Comparison of ENCODE assay signal across 12 cellular contexts in genomic region chr3:177724020-177724638, GRCh38.
DNase-seq lines count a peak whose midpoint lies in the region; ATAC-seq, FAIRE-seq and TF ChIP-seq lines count a peak whose summit lies in the region.
"Had no signal": no experiment of that assay in that cellular context is flagged by ENCODE, and none has a peak within 500 bp of the region (broad histone marks: within the 10 kb centered on the region; RNA-seq: fewer than 3 reads in every experiment).

No MANE protein-coding gene starts in this region.

- no peaks in the 10 kb centered on the region for H3K79me2 ChIP-seq in HepG2 (ENCODE audit: insufficient read depth, low read length)

- POLR2A ChIA-PET in HepG2 (lab: Yijun Ruan, JAX), result no interaction called here

- ATAC-seq in HepG2 (no peak), mucosa of descending colon (peak; percentile 26), GM18873 (IDR thresholded peaks at IDR 0.05; ENCODE audit: low FRiP score, unreplicated experiment) (no peak), GM21423 (IDR thresholded peaks at IDR 0.05; ENCODE audit: unreplicated experiment) (no peak)

- H3K4me3 ChIP-seq in liver (ENCODE audit: low read depth in 1 of 3, low read length in 3 of 3) (no peak overlapping the region), HepG2 (replicated peaks in 1 of 3; ENCODE audit: insufficient read depth in 1 of 3, low read depth in 2 of 3, low read length in 3 of 3) (no peak overlapping the region), colonic mucosa (no peak overlapping the region), mucosa of descending colon (no peak overlapping the region)
- H3K4me3 ChIP-seq: breast epithelium had no signal

- H4K20me1 ChIP-seq in HepG2 (ENCODE audit: insufficient read depth, low read length), result no peaks in the 10 kb centered on the region

- no peaks in the 10 kb centered on the region for H3K36me3 ChIP-seq in liver (ENCODE audit: control insufficient read depth in 4 of 4, insufficient read depth in 3 of 4, low read depth in 1 of 4, low read length in 3 of 4)
- no peaks in the 10 kb centered on the region for H3K36me3 ChIP-seq in HepG2 (replicated peaks in 1 of 2; ENCODE audit: control insufficient read depth in 1 of 2, insufficient read depth in 2 of 2, low read length in 2 of 2)
- H3K36me3 ChIP-seq in colonic mucosa, result no peaks in the 10 kb centered on the region
- H3K36me3 ChIP-seq in mucosa of descending colon (ENCODE audit: low read depth), result no peaks in the 10 kb centered on the region
- H3K36me3 ChIP-seq: breast epithelium had no signal

- no peak overlapping the region for H3K4me2 ChIP-seq in HepG2 (ENCODE audit: low read depth, low read length)

- H3K27me3 ChIP-seq in liver (ENCODE audit: control insufficient read depth in 4 of 4, insufficient read depth in 4 of 4, low read length in 3 of 4) (no peaks in the 10 kb centered on the region), HepG2 (ENCODE audit: control insufficient read depth in 1 of 2, insufficient read depth in 2 of 2, low read length in 2 of 2) (no peaks in the 10 kb centered on the region), colonic mucosa (no peaks in the 10 kb centered on the region)
- H3K27me3 ChIP-seq: breast epithelium had no signal

- H3K9me3 ChIP-seq in liver (ENCODE audit: control insufficient read depth in 4 of 4, low read length in 3 of 4) (no peaks in the 10 kb centered on the region), HepG2 (ENCODE audit: low read length) (no peaks in the 10 kb centered on the region), colonic mucosa (no peaks in the 10 kb centered on the region), mucosa of descending colon (no peaks in the 10 kb centered on the region)
- H3K9me3 ChIP-seq: breast epithelium had no signal

- H2AFZ ChIP-seq in HepG2 (ENCODE audit: low read length), result no peak overlapping the region

- no peak for TF ChIP-seq POLR2A in HepG2 (IDR thresholded peaks at IDR 0.05; ENCODE audit: insufficient read depth in 1 of 2, low read depth in 2 of 2, low read length in 2 of 2)
- TF ChIP-seq POLR2A in H54 (IDR thresholded peaks at IDR 0.05; ENCODE audit: low read depth, low read length), result no peak

- H3K27ac ChIP-seq in liver (ENCODE audit: low read depth in 1 of 2, low read length in 2 of 2) (no peak overlapping the region), HepG2 (ENCODE audit: extremely low read length, insufficient read depth, low read length) (no peak overlapping the region), colonic mucosa (no peak overlapping the region)

- in situ Hi-C loops in HepG2 (cut with HindIII; ENCODE audit: extremely low pct_ligation_motif_present, low pct_unique_long_range_greater_than_20kb), result no loop called here

- FAIRE-seq in HepG2 (lab: Jason Lieb, UNC), result no peak
- no peak for FAIRE-seq in H54 (lab: Jason Lieb, UNC)
- FAIRE-seq: GM19239 had no signal

- no TSS peak for BruUV-seq in HepG2 (replicated peaks; lab: Mats Ljungman, UMichigan)

- peak; percentile 52 to 68 for TF ChIP-seq RAD21 in liver (IDR thresholded peaks at IDR 0.05)
- no peak for TF ChIP-seq RAD21 in HepG2 (CRISPR knock-in tag; IDR thresholded peaks at IDR 0.05)

- TF ChIP-seq CTCF in liver (IDR thresholded peaks at IDR 0.05; ENCODE audit: low read depth, low read length, missing input control) (no peak), HepG2 (CRISPR knock-in tag; IDR thresholded peaks at IDR 0.05) (no peak), colonic mucosa (IDR thresholded peaks at IDR 0.05) (no peak), mucosa of descending colon (IDR thresholded peaks at IDR 0.05) (no peak)

- peaks cover 0 to 5% (median 5%) of the 10 kb centered on the region in 4 donors for H3K4me1 ChIP-seq in liver (ENCODE audit: control insufficient read depth in 4 of 4, insufficient read depth in 4 of 4, low read length in 3 of 4)
- H3K4me1 ChIP-seq in HepG2 (ENCODE audit: insufficient read depth, low read length), result no peaks in the 10 kb centered on the region
- H3K4me1 ChIP-seq in colonic mucosa, result no peaks in the 10 kb centered on the region
- H3K4me1 ChIP-seq in mucosa of descending colon (ENCODE audit: low read depth), result no peaks in the 10 kb centered on the region

- 24% methylated on average over 6 of the region's 6 CpGs for WGBS in liver
- WGBS in HepG2 (ENCODE audit: low lambda C conversion rate), result 11% methylated on average over 6 of the region's 6 CpGs

- TF ChIP-seq EP300 in HepG2 (IDR thresholded peaks at IDR 0.05; ENCODE audit: low read depth in 2 of 2, low read length in 2 of 2) (no peak), HepG2 (CRISPR knock-in tag; IDR thresholded peaks at IDR 0.05; ENCODE audit: borderline replicate concordance) (no peak)

- intact Hi-C loops in HepG2 (cut with micrococcal nuclease; ENCODE audit: unreplicated experiment), result no loop called here
- intact Hi-C loops in colonic mucosa (cut with DNase I), result no loop called here
- intact Hi-C loops in mucosa of descending colon (cut with DNase I, micrococcal nuclease), result no loop called here

- CTCF ChIA-PET in HepG2 (lab: Yijun Ruan, JAX; ENCODE audit: low intra/inter-chr PET ratio, low total read pairs), result no interaction called here

- no peak overlapping the region for H3K9ac ChIP-seq in liver (ENCODE audit: low read depth in 1 of 2, low read length in 2 of 2)
- no peak overlapping the region for H3K9ac ChIP-seq in HepG2 (ENCODE audit: insufficient read depth, low read depth, low read length)
- no peak overlapping the region for H3K9ac ChIP-seq in colonic mucosa (ENCODE audit: low read depth in 2 of 2, low read length in 2 of 2)

- DNase-seq in HepG2 (ENCODE audit: low spot score) (no peak), colonic mucosa (peak; percentile 29), mucosa of descending colon (peak in 1 of 3 donors; percentile 25), SW480 (ENCODE audit: low spot score) (no peak), H54 (ENCODE audit: insufficient read length, low spot score) (no peak)
- DNase-seq: naive B cell, T-helper 9 cell had no signal

TF ChIP-seq in liver, 16 proteins besides CTCF, POLR2A, EP300 and RAD21 (continues in another document):
- TF ChIP-seq SP1 (IDR thresholded peaks at IDR 0.05) (peak; percentile 53), JUND (IDR thresholded peaks at IDR 0.05) (no peak), ZBTB33 (IDR thresholded peaks at IDR 0.05) (no peak)

TF ChIP-seq in HepG2, 621 proteins besides CTCF, POLR2A, EP300 and RAD21:
- no peak for TF ChIP-seq RARA (CRISPR knock-in tag; IDR thresholded peaks at IDR 0.05)
- TF ChIP-seq ZNF512B (CRISPR knock-in tag; IDR thresholded peaks at IDR 0.05; ENCODE audit: borderline replicate concordance), result no peak
- no peak for TF ChIP-seq NR2C2 (CRISPR knock-in tag; IDR thresholded peaks at IDR 0.05; ENCODE audit: borderline replicate concordance)
- TF ChIP-seq ESRRA (CRISPR knock-in tag; IDR thresholded peaks at IDR 0.05; ENCODE audit: low read depth), result no peak
- no peak for TF ChIP-seq AGO2 (optimal IDR thresholded peaks at IDR 0.05; ENCODE audit: low read depth, low read length)
- no peak for TF ChIP-seq ZNF331 (CRISPR knock-in tag; IDR thresholded peaks at IDR 0.05)
- TF ChIP-seq KLF9 (CRISPR knock-in tag; IDR thresholded peaks at IDR 0.05; ENCODE audit: low read depth), result no peak
- no peak for TF ChIP-seq ZNF501 (CRISPR knock-in tag; IDR thresholded peaks at IDR 0.05)
- TF ChIP-seq CENPX (CRISPR knock-in tag; IDR thresholded peaks at IDR 0.05), result no peak
- no peak for TF ChIP-seq ZNF577 (CRISPR knock-in tag; IDR thresholded peaks at IDR 0.05; ENCODE audit: borderline replicate concordance, low read depth)
- TF ChIP-seq, protein P1, sequence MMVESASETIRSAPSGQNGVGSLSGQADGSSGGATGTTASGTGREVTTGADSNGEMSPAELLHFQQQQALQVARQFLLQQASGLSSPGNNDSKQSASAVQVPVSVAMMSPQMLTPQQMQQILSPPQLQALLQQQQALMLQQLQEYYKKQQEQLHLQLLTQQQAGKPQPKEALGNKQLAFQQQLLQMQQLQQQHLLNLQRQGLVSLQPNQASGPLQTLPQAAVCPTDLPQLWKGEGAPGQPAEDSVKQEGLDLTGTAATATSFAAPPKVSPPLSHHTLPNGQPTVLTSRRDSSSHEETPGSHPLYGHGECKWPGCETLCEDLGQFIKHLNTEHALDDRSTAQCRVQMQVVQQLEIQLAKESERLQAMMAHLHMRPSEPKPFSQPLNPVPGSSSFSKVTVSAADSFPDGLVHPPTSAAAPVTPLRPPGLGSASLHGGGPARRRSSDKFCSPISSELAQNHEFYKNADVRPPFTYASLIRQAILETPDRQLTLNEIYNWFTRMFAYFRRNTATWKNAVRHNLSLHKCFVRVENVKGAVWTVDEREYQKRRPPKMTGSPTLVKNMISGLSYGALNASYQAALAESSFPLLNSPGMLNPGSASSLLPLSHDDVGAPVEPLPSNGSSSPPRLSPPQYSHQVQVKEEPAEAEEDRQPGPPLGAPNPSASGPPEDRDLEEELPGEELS (CRISPR knock-in tag; IDR thresholded peaks at IDR 0.05), result no peak
